ENCODE assay signal across 8 cellular contexts in the genomic region with DNA sequence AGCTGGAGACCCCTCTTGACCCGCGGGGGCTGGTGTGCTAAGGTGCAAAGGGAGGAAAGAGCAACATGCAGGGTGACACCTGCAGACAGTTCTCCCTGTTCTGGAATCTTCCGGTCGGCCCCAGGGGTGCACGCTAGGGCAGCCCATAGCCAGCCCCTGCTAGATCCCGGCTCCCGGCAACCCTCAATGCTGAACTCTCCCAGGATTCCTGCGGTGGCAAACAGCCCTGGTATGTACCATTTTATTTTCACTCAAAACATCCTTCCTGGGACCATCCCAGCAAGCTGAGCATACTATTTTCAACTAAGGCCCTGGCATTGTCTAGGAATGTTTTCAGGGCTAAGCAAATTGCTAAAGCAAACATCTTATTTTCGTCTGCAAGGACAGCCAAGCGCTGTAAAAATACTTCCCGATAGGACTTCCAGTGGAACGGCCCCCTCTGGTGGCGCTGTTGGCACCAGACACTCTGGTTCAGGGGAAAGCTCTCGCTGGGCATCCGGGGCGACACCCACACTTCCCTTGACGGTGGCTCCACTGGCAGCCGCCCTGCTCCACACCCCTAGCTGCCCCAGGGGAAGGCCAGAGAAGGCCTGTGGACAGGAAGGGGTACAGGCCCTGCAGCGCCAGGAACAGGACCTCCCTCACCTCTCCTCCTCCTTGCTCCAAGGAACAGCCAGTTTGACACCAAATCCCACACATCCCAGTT.
DNase-seq lines count a peak whose midpoint lies in the region; ATAC-seq and TF ChIP-seq lines count a peak whose summit lies in the region.

No MANE protein-coding gene starts in this region.

- WGBS in ovary, 3 donors: 3 to 5% (median 4%) methylated on average over 19 of the region's 19 CpGs

- peaks cover 62% of the 10 kb centered on the region for H3K4me1 ChIP-seq in ovary (ENCODE audit: insufficient read depth)

- no peaks in the 10 kb centered on the region for H3K27me3 ChIP-seq in ovary

- H3K4me1 Mint-ChIP-seq in activated T-helper 1 cell treated with anti-CD3 and anti-CD28 coated beads, Interleukin-12 subunit alpha, Interleukin-12 subunit beta, Interleukin-2, Interleukin-4 antibody, amounts not matched to agents 30 ng/mL and 10 ng/mL and 1 ng/mL, durations not matched to agents 14 hours and 24 hours and 36 hours (ENCODE audit: low read depth): peaks cover 14% of the 10 kb centered on the region
- peaks cover 13% of the 10 kb centered on the region for H3K4me1 Mint-ChIP-seq in activated naive CD8-positive, alpha-beta T cell treated with anti-CD3 and anti-CD28 coated beads, Interleukin-2, amount 10 ng/mL, durations not matched to agents 7 days and 5 days

- no peaks in the 10 kb centered on the region for H3K36me3 Mint-ChIP-seq in activated T-helper 1 cell treated with anti-CD3 and anti-CD28 coated beads, Interleukin-12 subunit alpha, Interleukin-12 subunit beta, Interleukin-2, Interleukin-4 antibody, amounts not matched to agents 30 ng/mL and 10 ng/mL and 1 ng/mL, durations not matched to agents 14 hours and 24 hours and 36 hours (ENCODE audit: low read depth)
- no peaks in the 10 kb centered on the region for H3K36me3 Mint-ChIP-seq in activated naive CD8-positive, alpha-beta T cell treated with anti-CD3 and anti-CD28 coated beads, Interleukin-2, amount 10 ng/mL, durations not matched to agents 7 days and 5 days

- no peak for TF ChIP-seq EP300 in ovary (IDR thresholded peaks at IDR 0.05)

- peak; percentile 77 to 91 (median 86) for TF ChIP-seq CTCF in ovary (IDR thresholded peaks at IDR 0.05)

- no peaks in the 10 kb centered on the region for H3K9me3 ChIP-seq in ovary

- DNase-seq in activated T-helper 1 cell treated with Interleukin-2 at 50 U/mL for 16 hours (ENCODE audit: low read depth): peak; percentile 7
- no peak for DNase-seq in activated T-helper 1 cell treated with anti-CD3 and anti-CD28 coated beads, Interleukin-12 subunit alpha, Interleukin-12 subunit beta, Interleukin-2, Interleukin-4 antibody, amounts not matched to agents 30 ng/mL and 10 ng/mL and 1 ng/mL, durations not matched to agents 14 hours and 24 hours and 36 hours (ENCODE audit: low spot score)
- DNase-seq in NCI-H69 (lab: John Stamatoyannopoulos, UW): peak; percentile 48
- peak; percentile 53 for DNase-seq in activated naive CD8-positive, alpha-beta T cell treated with anti-CD3 and anti-CD28 coated beads, Interleukin-2, amount 10 ng/mL, durations not matched to agents 7 days and 5 days
- DNase-seq in Right ventricle myocardium inferior (ENCODE audit: missing footprints): peak; percentile 92
- peak; percentile 82 to 90 (median 89) for DNase-seq in ovary

- ATAC-seq in activated naive CD8-positive, alpha-beta T cell treated with anti-CD3 and anti-CD28 coated beads, Interleukin-2, amount 10 ng/mL, durations not matched to agents 7 days and 5 days (ENCODE audit: low read depth): peak; percentile 40
- ATAC-seq in Right ventricle myocardium inferior (peak; percentile 51), GM18867 (IDR thresholded peaks at IDR 0.05; ENCODE audit: unreplicated experiment) (no peak), HG03378 (IDR thresholded peaks at IDR 0.05; ENCODE audit: unreplicated experiment) (no peak)

- intact Hi-C loops in activated T-helper 1 cell treated with anti-CD3 and anti-CD28 coated beads, Interleukin-12 subunit alpha, Interleukin-12 subunit beta, Interleukin-2, Interleukin-4 antibody, amounts not matched to agents 30 ng/mL and 10 ng/mL and 1 ng/mL, durations not matched to agents 14 hours and 24 hours and 36 hours (cut with micrococcal nuclease): no loop called here
- intact Hi-C loops in Right ventricle myocardium inferior (cut with DNase I): loop anchor here (5.0 kb wide), 3 partner anchors 59 to 281 kb away; no protein-coding TSS in a partner anchor
- intact Hi-C loops in ovary (cut with DNase I): loop anchor here in 3 of 4 donors (5.0 to 10.0 kb wide), 4 partner anchors 84 to 526 kb away; no protein-coding TSS in a partner anchor

- H3K9me3 Mint-ChIP-seq in activated T-helper 1 cell treated with anti-CD3 and anti-CD28 coated beads, Interleukin-12 subunit alpha, Interleukin-12 subunit beta, Interleukin-2, Interleukin-4 antibody, amounts not matched to agents 30 ng/mL and 10 ng/mL and 1 ng/mL, durations not matched to agents 14 hours and 24 hours and 36 hours: no peaks in the 10 kb centered on the region
- no peaks in the 10 kb centered on the region for H3K9me3 Mint-ChIP-seq in activated naive CD8-positive, alpha-beta T cell treated with anti-CD3 and anti-CD28 coated beads, Interleukin-2, amount 10 ng/mL, durations not matched to agents 7 days and 5 days

- peak overlapping the region; percentile 84 for H3K27ac ChIP-seq in ovary

- peaks cover 15% of the 10 kb centered on the region for H3K27me3 Mint-ChIP-seq in activated T-helper 1 cell treated with anti-CD3 and anti-CD28 coated beads, Interleukin-12 subunit alpha, Interleukin-12 subunit beta, Interleukin-2, Interleukin-4 antibody, amounts not matched to agents 30 ng/mL and 10 ng/mL and 1 ng/mL, durations not matched to agents 14 hours and 24 hours and 36 hours (ENCODE audit: insufficient read depth)
- peaks cover 29% of the 10 kb centered on the region for H3K27me3 Mint-ChIP-seq in activated naive CD8-positive, alpha-beta T cell treated with anti-CD3 and anti-CD28 coated beads, Interleukin-2, amount 10 ng/mL, durations not matched to agents 7 days and 5 days

- no peak overlapping the region for H3K27ac Mint-ChIP-seq in activated T-helper 1 cell treated with anti-CD3 and anti-CD28 coated beads, Interleukin-12 subunit alpha, Interleukin-12 subunit beta, Interleukin-2, Interleukin-4 antibody, amounts not matched to agents 30 ng/mL and 10 ng/mL and 1 ng/mL, durations not matched to agents 14 hours and 24 hours and 36 hours
- H3K27ac Mint-ChIP-seq in activated naive CD8-positive, alpha-beta T cell treated with anti-CD3 and anti-CD28 coated beads, Interleukin-2, amount 10 ng/mL, durations not matched to agents 7 days and 5 days: no peak overlapping the region

- POLR2A ChIA-PET in activated naive CD8-positive, alpha-beta T cell treated with anti-CD3 and anti-CD28 coated beads, Interleukin-2, amount 10 ng/mL, durations not matched to agents 7 days and 5 days (lab: Charles Lee): no interaction called here

- H3K36me3 ChIP-seq in ovary: no peaks in the 10 kb centered on the region

- no peak for TF ChIP-seq POLR2A in ovary (IDR thresholded peaks at IDR 0.05)

- H3K4me3 ChIP-seq in ovary: no peak overlapping the region

- H3K4me3 Mint-ChIP-seq in activated T-helper 1 cell treated with anti-CD3 and anti-CD28 coated beads, Interleukin-12 subunit alpha, Interleukin-12 subunit beta, Interleukin-2, Interleukin-4 antibody, amounts not matched to agents 30 ng/mL and 10 ng/mL and 1 ng/mL, durations not matched to agents 14 hours and 24 hours and 36 hours: no peak overlapping the region
- no peak overlapping the region for H3K4me3 Mint-ChIP-seq in activated naive CD8-positive, alpha-beta T cell treated with anti-CD3 and anti-CD28 coated beads, Interleukin-2, amount 10 ng/mL, durations not matched to agents 7 days and 5 days

Comparison
In these comparisons a context has a peak if more than half of its experiments do, and no peak if none do; other contexts are left out.
1. ATAC-seq: peak in activated naive CD8-positive, alpha-beta T cell treated with anti-CD3 and anti-CD28 coated beads, Interleukin-2, amount 10 ng/mL, durations not matched to agents 7 days and 5 days (single experiment) and Right ventricle myocardium inferior (single experiment); none in GM18867 (single experiment) and HG03378 (single experiment).